ENCODE assay signal across 14 cellular contexts in genomic region chr9:41086685-41087084, GRCh38. TPM values are rescaled to one million over a fixed set of nuclear protein-coding genes. Genes with fewer than 3 reads are reported as not detected.
"Had no signal": no experiment of that assay in that cellular context is flagged by ENCODE, and none has a peak within 500 bp of the region (broad histone marks: within the 10 kb centered on the region; RNA-seq: fewer than 3 reads in every experiment).

No MANE protein-coding gene starts in this region.

RNA-seq across cellular contexts. Expression of gene FOXD4L6, which starts 41.8 kb away (rescaled TPM):
- total RNA-seq: colonic mucosa, endodermal cell, epithelial cell of proximal tubule, esophagus mucosa, fibroblast of lung, fibroblast of villous mesenchyme, foreskin keratinocyte, gastrocnemius medialis, gastroesophageal sphincter, glomerular endothelial cell, heart left ventricle, heart right ventricle, hepatocyte had no signal
- polyA plus RNA-seq: endothelial cell of umbilical vein, fibroblast of lung, heart left ventricle, heart right ventricle, hepatocyte had no signal
